ENCODE assay signal across 8 cellular contexts in genomic region chr17:82494236-82495055, GRCh38. TPM values are rescaled to one million over a fixed set of nuclear protein-coding genes. Genes with fewer than 3 reads are reported as not detected.
DNase-seq lines count a peak whose midpoint lies in the region; ATAC-seq and TF ChIP-seq lines count a peak whose summit lies in the region.

No MANE protein-coding gene starts in this region.

- H3K4me3 ChIP-seq in kidney epithelial cell (ENCODE audit: low read depth, low read length): no peak overlapping the region

- no peaks in the 10 kb centered on the region for H3K36me3 ChIP-seq in kidney epithelial cell (ENCODE audit: control insufficient read depth, insufficient read depth, low read length)

- ATAC-seq in GM18519 (IDR thresholded peaks at IDR 0.05; ENCODE audit: low FRiP score, unreplicated experiment) (peak; percentile 40), HG03280 (IDR thresholded peaks at IDR 0.05; ENCODE audit: unreplicated experiment) (peak; percentile 52)

- no peaks in the 10 kb centered on the region for H3K27me3 ChIP-seq in kidney epithelial cell (ENCODE audit: control insufficient read depth, insufficient read depth, low read length)

- DNase-seq in A172 (ENCODE audit: low spot score): peak; percentile 99
- peak; percentile 65 for DNase-seq in NCI-H510A (lab: John Stamatoyannopoulos, UW)
- peak; percentile 82 for DNase-seq in activated CD4-positive, alpha-beta T cell treated with anti-CD3 and anti-CD28 coated beads for 1 hour
- DNase-seq in cerebellar cortex (ENCODE audit: low spot score): peak; percentile 92
- DNase-seq in kidney epithelial cell (ENCODE audit: low read depth): peak; percentile 61
- DNase-seq in stimulated activated CD4-positive, alpha-beta T cell treated with anti-CD3 and anti-CD28 coated beads, Interleukin-1b, Interleukin-23, amount 100 ng/mL, for 24 hours (ENCODE audit: low read depth in 4 of 4, low spot score in 1 of 4): peak; percentile 67 to 82 (median 73)

- TF ChIP-seq CTCF in kidney epithelial cell (IDR thresholded peaks at IDR 0.05; ENCODE audit: insufficient read depth, low read length, poor library complexity, severe bottlenecking): peak; percentile 98

RNA-seq across cellular contexts. Expression of gene FOXK2, which starts 25.1 kb away (rescaled TPM):
- total RNA-seq in A172 (2014; rRNA removed; shearing (Covaris generic)): 33.6 and 37.0 TPM in 2 replicates
- total RNA-seq in kidney epithelial cell: 42.5 and 57.7 TPM in 2 replicates

RNA-seq across cellular contexts. Expression of gene NARF, which starts 35.9 kb away (rescaled TPM):
- 55.7 and 59.0 TPM in 2 replicates for total RNA-seq in A172 (2014; rRNA removed; shearing (Covaris generic))
- 59.9 and 76.3 TPM in 2 replicates for total RNA-seq in kidney epithelial cell

RNA-seq across cellular contexts. Expression of gene CYBC1, which starts 43.9 kb away (rescaled TPM):
- total RNA-seq in A172 (2014; rRNA removed; shearing (Covaris generic)): 56.7 and 121 TPM in 2 replicates
- 76.0 and 106 TPM in 2 replicates for total RNA-seq in kidney epithelial cell
